22 cellular contexts compared by ENCODE assay signal in genomic region chr3:169607909-169608308, GRCh38. TPM values are rescaled to one million over a fixed set of nuclear protein-coding genes. Genes with fewer than 3 reads are reported as not detected.
DNase-seq lines count a peak whose midpoint lies in the region; ATAC-seq, FAIRE-seq and TF ChIP-seq lines count a peak whose summit lies in the region.
"Had no signal": no experiment of that assay in that cellular context is flagged by ENCODE, and none has a peak within 500 bp of the region (broad histone marks: within the 10 kb centered on the region; RNA-seq: fewer than 3 reads in every experiment).

No MANE protein-coding gene starts in this region.

- no peak overlapping the region for H3K27ac ChIP-seq in GM12878 (ENCODE audit: control insufficient read depth, insufficient read depth)
- H3K27ac ChIP-seq in colonic mucosa = no peak overlapping the region
- H3K27ac ChIP-seq in breast epithelium = no peak overlapping the region
- H3K27ac ChIP-seq: C4-2B had no signal

- in situ Hi-C loops in GM12878 (cut with MboI) = no loop called here

- H3K36me3 ChIP-seq in GM12878 (ENCODE audit: control insufficient read depth in 2 of 2, insufficient read depth in 2 of 2, low read length in 1 of 2) (no peaks in the 10 kb centered on the region), colonic mucosa (no peaks in the 10 kb centered on the region), breast epithelium (no peaks in the 10 kb centered on the region)

- CTCF ChIA-PET in GM12878 (lab: Yijun Ruan, JAX) = no interaction called here

- H2AFZ ChIP-seq in GM12878 (ENCODE audit: control insufficient read depth, low read depth, low read length) = no peak overlapping the region

- RAD21 ChIA-PET in GM12878 (lab: Charles Lee; ENCODE audit: unreplicated experiment) = no interaction called here

- POLR2A ChIA-PET in GM12878 (lab: Charles Lee) = no interaction called here

- intact Hi-C loops in GM12878 (cut with micrococcal nuclease; ENCODE audit: unreplicated experiment) = no loop called here
- intact Hi-C loops in colonic mucosa (cut with DNase I) = no loop called here
- intact Hi-C loops in breast epithelium (cut with DNase I; ENCODE audit: low total_unique reads) = no loop called here

- H3K4me3 ChIP-seq in GM12878 = no peak overlapping the region
- H3K4me3 ChIP-seq in colonic mucosa = no peak overlapping the region
- H3K4me3 ChIP-seq in breast epithelium = no peak overlapping the region

- DNase-seq in NCI-H2107 treated with DMSO at 0.1 percent for 48 hours (lab: John Stamatoyannopoulos, UW; ENCODE audit: unreplicated experiment) = peak; percentile 86
- no peak for DNase-seq in NCI-H2107 (lab: John Stamatoyannopoulos, UW)
- peak in 2 of 3 experiments; percentile 47 to 85 for DNase-seq in NCI-H1417 (lab: John Stamatoyannopoulos, UW)
- no peak for DNase-seq in GM12878 (ENCODE audit: low read depth, low spot score)
- DNase-seq in central memory CD4-positive, alpha-beta T cell = no peak
- no peak for DNase-seq in colonic mucosa
- no peak for DNase-seq in breast epithelium (ENCODE audit: low spot score in 2 of 2)
- DNase-seq: DMS 273 treated with DMSO at 0.1 percent for 48 hours, GF-D8, Kasumi-1, MM.1S, NCI-H1436, NCI-H2081, NCI-H226, NCI-H526 treated with DMSO at 0.1 percent for 48 hours, SW 1271 had no signal

- ATAC-seq in GM12878 (peak; percentile 40), GM18870 (IDR thresholded peaks at IDR 0.05; ENCODE audit: unreplicated experiment) (no peak)
- ATAC-seq: Panc1 had no signal

- H3K4me2 ChIP-seq in GM12878 (ENCODE audit: control insufficient read depth, insufficient read depth) = no peak overlapping the region

- no peaks in the 10 kb centered on the region for H3K79me2 ChIP-seq in GM12878 (ENCODE audit: control insufficient read depth, insufficient read depth, low read length)

- H3K9me3 ChIP-seq in GM12878 (replicated peaks; ENCODE audit: control insufficient read depth, insufficient read depth, low read length) = no peaks in the 10 kb centered on the region
- H3K9me3 ChIP-seq in colonic mucosa = no peaks in the 10 kb centered on the region
- no peaks in the 10 kb centered on the region for H3K9me3 ChIP-seq in breast epithelium

- H4K20me1 ChIP-seq in GM12878 (ENCODE audit: control insufficient read depth, insufficient read depth) = no peaks in the 10 kb centered on the region

- BruUV-seq in GM12878 (replicated peaks; lab: Mats Ljungman, UMichigan) = no TSS peak

- 7% methylated on average over 5 of the region's 5 CpGs for WGBS in GM12878 (ENCODE audit: insufficient coverage, insufficient replicate concordance, low lambda C conversion rate, missing lambda C conversion rate)

- H3K9ac ChIP-seq in GM12878 (ENCODE audit: control insufficient read depth, insufficient read depth, low read length) (no peak overlapping the region), colonic mucosa (ENCODE audit: low read depth in 2 of 2, low read length in 2 of 2) (no peak overlapping the region)

- H3K4me1 ChIP-seq in GM12878 (ENCODE audit: control insufficient read depth, insufficient read depth, low read length) (no peaks in the 10 kb centered on the region), colonic mucosa (no peaks in the 10 kb centered on the region), breast epithelium (no peaks in the 10 kb centered on the region)

- no peak for FAIRE-seq in GM12878 (lab: Jason Lieb, UNC)
- FAIRE-seq: A204.1, GM12892, H1 had no signal

- TF ChIP-seq CTCF in GM12878 (IDR thresholded peaks at IDR 0.05 in 2 of 3, conservative IDR thresholded peaks at IDR 0.05 in 1 of 3; ENCODE audit: control insufficient read depth in 2 of 3, extremely low read depth in 1 of 3, insufficient read depth in 1 of 3, low read depth in 3 of 3, low read length in 3 of 3) (no peak), colonic mucosa (IDR thresholded peaks at IDR 0.05) (no peak), breast epithelium (IDR thresholded peaks at IDR 0.05) (no peak)

- no peaks in the 10 kb centered on the region; a peak in 2 of 4 replicates for H3K27me3 ChIP-seq in GM12878 (replicated peaks in 1 of 2; ENCODE audit: control insufficient read depth in 2 of 2, insufficient read depth in 2 of 2, low read length in 1 of 2)
- no peaks in the 10 kb centered on the region for H3K27me3 ChIP-seq in colonic mucosa
- no peaks in the 10 kb centered on the region for H3K27me3 ChIP-seq in breast epithelium

- no peak for TF ChIP-seq RAD21 in GM12878 (IDR thresholded peaks at IDR 0.05; ENCODE audit: insufficient read depth, low read depth, low read length)

- TF ChIP-seq EP300 in GM12878 (IDR thresholded peaks at IDR 0.05; ENCODE audit: borderline replicate concordance in 1 of 2, control insufficient read depth in 1 of 2, low read depth in 2 of 2, low read length in 2 of 2) = no peak

- TF ChIP-seq POLR2A in GM12878 (IDR thresholded peaks at IDR 0.05; ENCODE audit: low read depth, low read length) (no peak), breast epithelium (IDR thresholded peaks at IDR 0.05) (no peak)

- SMC1A ChIA-PET in GM12878 (lab: Charles Lee; ENCODE audit: uncharacterized antibody, unreplicated experiment) = no interaction called here

TF ChIP-seq in GM12878, 131 proteins besides CTCF, POLR2A, EP300 and RAD21 (continues in another document):
- no peak for TF ChIP-seq POLR2AphosphoS5 (IDR thresholded peaks at IDR 0.05; ENCODE audit: low read length)
- no peak for TF ChIP-seq BCL11A (IDR thresholded peaks at IDR 0.05; ENCODE audit: low read depth, low read length)
- TF ChIP-seq RELA (IDR thresholded peaks at IDR 0.05; ENCODE audit: borderline replicate concordance, partially characterized antibody) = no peak
- TF ChIP-seq JUND (IDR thresholded peaks at IDR 0.05; ENCODE audit: low read depth, low read length) = no peak
- no peak for TF ChIP-seq GATAD2B (conservative IDR thresholded peaks at IDR 0.05; ENCODE audit: low read depth)
- no peak for TF ChIP-seq KAT2A (conservative IDR thresholded peaks at IDR 0.05; ENCODE audit: control insufficient read depth, low read depth, low read length)
- no peak for TF ChIP-seq ZNF687 (IDR thresholded peaks at IDR 0.05)
- no peak for TF ChIP-seq CREM (IDR thresholded peaks at IDR 0.05; ENCODE audit: low read depth)
- TF ChIP-seq BMI1 (IDR thresholded peaks at IDR 0.05; ENCODE audit: borderline replicate concordance) = no peak
- no peak for TF ChIP-seq PAX5 (IDR thresholded peaks at IDR 0.05; ENCODE audit: borderline replicate concordance, low read depth, low read length)
- TF ChIP-seq ATF2 (IDR thresholded peaks at IDR 0.05; ENCODE audit: low read length) = no peak

RNA-seq across cellular contexts. Expression of gene MECOM, which starts 55.6 kb away (rescaled TPM):
- total RNA-seq in GM12878 (2013; cell fraction: nucleolus; rRNA removed) = not detected in 2 replicates
- total RNA-seq in GM12878 (2014; rRNA removed) (not detected in 2 replicates), GM12878 (2014; rRNA removed; fragmentation: Illumina TruSeq; extraction: Trizol) (not detected in 2 replicates), GM12878 (2021) (0.03 and 0.13 TPM in 2 replicates), colonic mucosa (10 to 100 TPM; 81.0 to 88.1 TPM), breast epithelium (10 to 100 TPM in 2 of 3 donors, 1 to 10 TPM in 1; 7.5 to 21.6 (median 13.9) TPM)
- polyA plus RNA-seq in GM12878 (2011; ENCODE audit: low read depth) = not detected
- polyA plus RNA-seq in GM12878 (2011; rRNA removed) (not detected in 2 replicates), GM12878 (2014; fragmentation: Illumina TruSeq; extraction: Trizol) (not detected in 2 replicates), GM12878 (2014; fragmentation: Nextera tagmentation; extraction: Ambion mirVana) (not detected), GM12878 (2014; rRNA removed) (not detected in 2 replicates), GM12878 (2016; fragmentation: Nextera tagmentation; extraction: Ambion mirVana) (not detected)
- polyA plus RNA-seq in GM12878 (2011; cell fraction: cytosol; rRNA removed) = not detected in 2 replicates
- polyA plus RNA-seq in GM12878 (2011; cell fraction: nucleus; rRNA removed) = not detected in 2 replicates
- polyA plus RNA-seq in GM12878 (2012) = not detected in 2 replicates
- not detected in 2 replicates for polyA minus RNA-seq in GM12878 (2011; rRNA and poly(A)+ RNA removed)
- polyA minus RNA-seq in GM12878 (2011; cell fraction: cytosol; rRNA and poly(A)+ RNA removed) = not detected in 2 replicates
- polyA minus RNA-seq in GM12878 (2011; cell fraction: nucleus; rRNA and poly(A)+ RNA removed) = not detected in 2 replicates

Comparison
In these comparisons a context has a peak if more than half of its experiments do, and no peak if none do; other contexts are left out.
1. DNase-seq: peak in NCI-H2107 treated with DMSO at 0.1 percent for 48 hours (single experiment) and NCI-H1417 (2 of 3); none in NCI-H2107 (single experiment), GM12878 (single experiment), central memory CD4-positive, alpha-beta T cell (single experiment), colonic mucosa (single experiment) and breast epithelium (0 of 2).
2. RNA of gene MECOM, which starts 55.6 kb away (total RNA-seq): 81.0 to 88.1 TPM in colonic mucosa and 7.5 to 21.6 TPM in breast epithelium; 0.03 to 0.13 TPM in GM12878; every median in the first group is over 4 times any median in the second.